Comparison of ENCODE assay signal across 1 cellular context in genomic region chr10:45646384-45647050, GRCh38.
TF ChIP-seq lines count a peak whose summit lies in the region.

No MANE protein-coding gene starts in this region.

TF ChIP-seq in HEK293, 187 proteins besides CTCF, POLR2A, EP300 and RAD21:
- 0 out of 2 replicates have a peak, but pooled peaks have one; percentile 35 for TF ChIP-seq SCRT2 (tag by site-specific recombination; IDR thresholded peaks at IDR 0.05)
- no peak for TF ChIP-seq ZFP37 (tag by site-specific recombination; IDR thresholded peaks at IDR 0.05)
- TF ChIP-seq ZXDB (tag by site-specific recombination; IDR thresholded peaks at IDR 0.05): no peak
